Comparison of ENCODE assay signal across 18 cellular contexts in the genomic region with DNA sequence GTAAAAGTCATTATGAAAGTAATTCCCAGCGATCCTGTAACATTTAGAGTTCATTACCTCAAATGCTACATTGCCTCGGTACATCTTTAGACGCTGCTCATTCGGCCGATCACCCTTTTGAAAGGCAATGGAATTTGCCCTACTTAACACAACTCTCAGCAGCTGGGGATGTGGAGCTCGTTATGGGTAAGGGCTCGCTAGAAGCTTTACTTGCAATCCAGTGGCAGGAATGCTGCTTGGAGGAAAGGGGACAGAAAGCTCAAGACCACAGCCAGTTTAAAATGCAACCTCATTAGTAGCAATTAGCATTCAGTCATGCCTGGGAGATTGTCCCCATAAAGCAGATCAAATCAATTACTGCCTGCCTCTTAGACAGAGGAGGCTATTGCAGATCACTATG.
"Had no signal": no experiment of that assay in that cellular context is flagged by ENCODE, and none has a peak within 500 bp of the region (broad histone marks: within the 10 kb centered on the region; RNA-seq: fewer than 3 reads in every experiment).

No MANE protein-coding gene starts in this region.

- H3K27me3 ChIP-seq: ascending aorta, left lung, tibial nerve had no signal

- H3K4me3 ChIP-seq: ascending aorta, left lung, tibial nerve had no signal

- H3K9me3 ChIP-seq: ascending aorta, left lung, tibial nerve had no signal

- DNase-seq: activated CD4-positive, alpha-beta T cell treated with anti-CD3 and anti-CD28 coated beads for 1 hour; activated CD4-positive, alpha-beta T cell treated with anti-CD3 and anti-CD28 coated beads, Interleukin-2, amount 50 U/mL, for 4 hours; activated gamma-delta T cell; effector memory CD8-positive, alpha-beta T cell; kidney; left lung; mammary epithelial cell; natural killer cell; stimulated activated CD4-positive, alpha-beta T cell treated with anti-CD3 and anti-CD28 coated beads, Interleukin-12 subunit alpha, Interleukin-12 subunit beta, amount 100 ng/mL, for 4 hours; stimulated activated CD4-positive, alpha-beta T cell treated with anti-CD3 and anti-CD28 coated beads, Interleukin-2, amount 100 ng/mL, for 24 hours; stimulated activated naive CD8-positive, alpha-beta T cell treated with anti-CD3 and anti-CD28 coated beads, Interleukin-15, Interleukin-2, amounts not matched to agents 100 U/mL and 50 U/mL, for 24 hours; substantia nigra; T-helper 17 cell had no signal

- H3K27ac ChIP-seq: ascending aorta, epithelial cell of prostate, left lung, tibial nerve, VCaP had no signal

- H3K36me3 ChIP-seq: ascending aorta, left lung, tibial nerve had no signal

- FAIRE-seq: kidney, urothelium cell line had no signal

- ATAC-seq: effector memory CD8-positive, alpha-beta T cell; left lung; natural killer cell; stimulated activated naive CD8-positive, alpha-beta T cell treated with anti-CD3 and anti-CD28 coated beads, Interleukin-15, Interleukin-2, amounts not matched to agents 100 U/mL and 50 U/mL, for 24 hours; T-helper 17 cell had no signal

- H3K4me1 ChIP-seq: ascending aorta, left lung, tibial nerve had no signal
